Comparison of ENCODE assay signal across 1 cellular context in genomic region chr2:42567389-42567788, GRCh38.
TF ChIP-seq lines count a peak whose summit lies in the region.

No MANE protein-coding gene starts in this region.

TF ChIP-seq in SK-N-SH, 30 proteins besides CTCF, POLR2A, EP300 and RAD21 (continued from another document):
- no peak for TF ChIP-seq USF2 (IDR thresholded peaks at IDR 0.05; ENCODE audit: borderline replicate concordance, low read depth, low read length)
- no peak for TF ChIP-seq REST (IDR thresholded peaks at IDR 0.05; ENCODE audit: low read depth, low read length)
- no peak for TF ChIP-seq IRF3 (IDR thresholded peaks at IDR 0.05; ENCODE audit: low read depth, low read length)
- no peak for TF ChIP-seq USF1 (IDR thresholded peaks at IDR 0.05; ENCODE audit: borderline replicate concordance, low read depth)
